ENCODE assay signal across 1 cellular context in the genomic region with DNA sequence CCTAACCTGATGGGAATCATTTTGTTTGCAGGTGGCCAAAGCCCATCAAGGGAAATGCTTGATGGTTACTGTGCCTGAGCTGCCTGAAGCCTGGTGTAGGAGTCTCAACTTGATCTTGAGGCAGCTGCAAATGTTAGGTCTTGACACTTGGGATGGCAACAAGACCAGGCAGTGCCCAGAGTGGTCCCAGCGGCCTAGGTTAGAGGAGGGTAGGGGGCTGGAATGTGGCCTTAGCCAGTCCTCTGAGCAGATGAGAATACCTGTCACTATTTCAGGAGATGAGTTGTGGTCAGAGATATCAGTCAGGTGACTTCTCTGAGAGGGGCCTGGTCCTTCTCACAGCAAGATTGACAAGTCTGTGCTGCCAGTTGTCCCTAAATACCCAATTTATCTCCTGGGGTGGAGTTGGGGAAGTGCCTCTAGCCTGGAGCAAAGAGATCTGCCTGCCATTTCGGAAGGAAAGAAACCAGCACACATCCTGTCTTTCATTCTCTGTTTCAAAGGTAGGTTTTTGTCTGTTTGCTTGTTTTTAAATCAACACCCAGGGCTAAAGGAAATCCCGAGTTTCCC.
TF ChIP-seq lines count a peak whose summit lies in the region.

No MANE protein-coding gene starts in this region.

TF ChIP-seq in SK-N-SH, 30 proteins besides CTCF, POLR2A, EP300 and RAD21 (continued from another document):
- TF ChIP-seq FOXM1 (IDR thresholded peaks at IDR 0.05; ENCODE audit: low read depth), result no peak
- TF ChIP-seq EZH2phosphoT487 (IDR thresholded peaks at IDR 0.05; ENCODE audit: borderline replicate concordance, low read depth), result no peak
- no peak for TF ChIP-seq YY1 (IDR thresholded peaks at IDR 0.05; ENCODE audit: low read depth)
- no peak for TF ChIP-seq ELF1 (IDR thresholded peaks at IDR 0.05)
- no peak for TF ChIP-seq MXI1 (IDR thresholded peaks at IDR 0.05; ENCODE audit: low read depth, low read length)
- TF ChIP-seq, protein P1, sequence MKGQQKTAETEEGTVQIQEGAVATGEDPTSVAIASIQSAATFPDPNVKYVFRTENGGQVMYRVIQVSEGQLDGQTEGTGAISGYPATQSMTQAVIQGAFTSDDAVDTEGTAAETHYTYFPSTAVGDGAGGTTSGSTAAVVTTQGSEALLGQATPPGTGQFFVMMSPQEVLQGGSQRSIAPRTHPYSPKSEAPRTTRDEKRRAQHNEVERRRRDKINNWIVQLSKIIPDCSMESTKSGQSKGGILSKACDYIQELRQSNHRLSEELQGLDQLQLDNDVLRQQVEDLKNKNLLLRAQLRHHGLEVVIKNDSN (IDR thresholded peaks at IDR 0.05; ENCODE audit: borderline replicate concordance, low read depth), result no peak
